In genomic region chr12:101939856-101940265, GRCh38 we compare ENCODE assay signal across 8 cellular contexts.
A peak's percentile ranks its signal among the peaks of the same experiment; 100 is the strongest.
DNase-seq lines count a peak whose midpoint lies in the region; ATAC-seq and TF ChIP-seq lines count a peak whose summit lies in the region.

No MANE protein-coding gene starts in this region.

- in situ Hi-C loops in astrocyte of the cerebellum (cut with HindIII; ENCODE audit: low sequenced_read_pairs): no loop called here

- TF ChIP-seq CTCF in AG04450 (IDR thresholded peaks at IDR 0.05; ENCODE audit: low read depth, low read length) (peak; percentile 89), astrocyte of the cerebellum (IDR thresholded peaks at IDR 0.05; ENCODE audit: low read depth, low read length, missing control alignments) (peak; percentile 85)

- CTCF ChIA-PET in AG04450 (lab: Charles Lee): interaction anchor here (0.6 to 7.5 kb wide), 42 partner anchors 9 to 1609 kb away, joined by 3 to 62 read pairs (median 4); no protein-coding TSS in a partner anchor

- H3K4me3 ChIP-seq in AG04450 (ENCODE audit: low read depth, low read length): no peak overlapping the region
- no peak overlapping the region for H3K4me3 ChIP-seq in astrocyte of the cerebellum (ENCODE audit: low read depth, low read length)

- ATAC-seq in GM18517 (IDR thresholded peaks at IDR 0.05; ENCODE audit: unreplicated experiment): peak; percentile 30
- ATAC-seq in GM21786 (IDR thresholded peaks at IDR 0.05; ENCODE audit: unreplicated experiment): no peak

- H3K9me3 ChIP-seq in AG04450 (ENCODE audit: control insufficient read depth, insufficient read depth, low read length): no peaks in the 10 kb centered on the region

- DNase-seq in AG04450 (ENCODE audit: low read depth, low spot score) (peak; percentile 63), NCI-H1105 (lab: John Stamatoyannopoulos, UW) (peak; percentile 57), SW480 (ENCODE audit: low spot score) (peak; percentile 63), astrocyte of the cerebellum (ENCODE audit: low read depth) (peak; percentile 60), iPS DF 19.7 (ENCODE audit: low read depth, low spot score) (peak; percentile 59), smooth muscle cell of the brain vasculature (ENCODE audit: low read depth, low spot score) (peak; percentile 43)

- POLR2A ChIA-PET in AG04450 (lab: Yijun Ruan, JAX): no interaction called here

- H3K27ac ChIP-seq in AG04450 (ENCODE audit: low read depth, low read length): no peak overlapping the region

- no peaks in the 10 kb centered on the region for H3K27me3 ChIP-seq in AG04450 (ENCODE audit: control insufficient read depth, insufficient read depth, low read length)
